ENCODE assay signal across 9 cellular contexts in genomic region chr16:66357523-66357928, GRCh38. TPM values are rescaled to one million over a fixed set of nuclear protein-coding genes. Genes with fewer than 3 reads are reported as not detected.
DNase-seq lines count a peak whose midpoint lies in the region; ATAC-seq and TF ChIP-seq lines count a peak whose summit lies in the region.
"Had no signal": no experiment of that assay in that cellular context is flagged by ENCODE, and none has a peak within 500 bp of the region (broad histone marks: within the 10 kb centered on the region; RNA-seq: fewer than 3 reads in every experiment).

No MANE protein-coding gene starts in this region.

- H3K4me1 ChIP-seq in BE2C = no peaks in the 10 kb centered on the region
- H3K4me1 ChIP-seq in heart right ventricle = peaks cover 7 to 61% (median 37%) of the 10 kb centered on the region in 9 donors
- no peaks in the 10 kb centered on the region for H3K4me1 ChIP-seq in sigmoid colon

- H3K27ac Mint-ChIP-seq in activated T-cell treated with anti-CD3 and anti-CD28 coated beads, Interleukin-2, amount 50 U/mL, for 72 hours = no peak overlapping the region

- intact Hi-C loops in heart right ventricle (cut with DNase I) = loop anchor here in 6 of 10 donors (2.0 to 5.0 kb wide), 2 partner anchors 125 kb away; no protein-coding TSS in a partner anchor
- intact Hi-C loops in sigmoid colon (cut with DNase I) = no loop called here

- peaks cover 10% of the 10 kb centered on the region for H3K27me3 ChIP-seq in BE2C
- H3K27me3 ChIP-seq in heart right ventricle = peaks cover 0 to 19% (median 0%) of the 10 kb centered on the region in 7 donors
- H3K27me3 ChIP-seq in sigmoid colon = no peaks in the 10 kb centered on the region

- H3K27ac ChIP-seq in heart right ventricle = peak overlapping the region in 5 of 10 donors; percentile 32 to 96 (median 40)
- H3K27ac ChIP-seq in sigmoid colon = no peak overlapping the region
- H3K27ac ChIP-seq: neutrophil had no signal

- 0 to 1% methylated on average over 5 of the region's 5 CpGs for WGBS in heart right ventricle, 2 donors
- WGBS in sigmoid colon, 2 donors = 1 to 4% methylated on average over 5 of the region's 5 CpGs

- H3K9me3 Mint-ChIP-seq in activated T-cell treated with anti-CD3 and anti-CD28 coated beads, Interleukin-2, amount 50 U/mL, for 72 hours = no peaks in the 10 kb centered on the region

- no peak for TF ChIP-seq EP300 in sigmoid colon (IDR thresholded peaks at IDR 0.05)

- DNase-seq in BE2C (peak; percentile 59), NCI-H2171 treated with DMSO at 0.1 percent for 48 hours (lab: John Stamatoyannopoulos, UW) (peak; percentile 69), heart right ventricle (peak in 1 of 2 donors; percentile 78), sigmoid colon (peak; percentile 75)
- peak; percentile 8 to 23 for DNase-seq in activated T-cell treated with anti-CD3 and anti-CD28 coated beads, Interleukin-2, amount 50 U/mL, for 72 hours

- H3K4me3 Mint-ChIP-seq in activated T-cell treated with anti-CD3 and anti-CD28 coated beads, Interleukin-2, amount 50 U/mL, for 72 hours = no peak overlapping the region

- H3K4me3 ChIP-seq in BE2C (ENCODE audit: low read depth, low read length) (no peak overlapping the region), heart right ventricle (no peak overlapping the region), sigmoid colon (no peak overlapping the region)

- TF ChIP-seq POLR2A in sigmoid colon (IDR thresholded peaks at IDR 0.05) = no peak

- H3K9me3 ChIP-seq in BE2C (no peaks in the 10 kb centered on the region), heart right ventricle (no peaks in the 10 kb centered on the region), sigmoid colon (no peaks in the 10 kb centered on the region)
- H3K9me3 ChIP-seq: neutrophil had no signal

- peaks cover 45% of the 10 kb centered on the region for H3K27me3 Mint-ChIP-seq in activated T-cell treated with anti-CD3 and anti-CD28 coated beads, Interleukin-2, amount 50 U/mL, for 72 hours (ENCODE audit: low read depth)

- no peaks in the 10 kb centered on the region for H3K36me3 ChIP-seq in BE2C
- no peaks in the 10 kb centered on the region for H3K36me3 ChIP-seq in heart right ventricle
- no peaks in the 10 kb centered on the region for H3K36me3 ChIP-seq in sigmoid colon
- H3K36me3 ChIP-seq: neutrophil had no signal

- H3K4me1 Mint-ChIP-seq in activated T-cell treated with anti-CD3 and anti-CD28 coated beads, Interleukin-2, amount 50 U/mL, for 72 hours (ENCODE audit: low read depth) = peaks cover 5% of the 10 kb centered on the region

- no peaks in the 10 kb centered on the region for H3K36me3 Mint-ChIP-seq in activated T-cell treated with anti-CD3 and anti-CD28 coated beads, Interleukin-2, amount 50 U/mL, for 72 hours (ENCODE audit: insufficient read depth in 2 of 2)

- TF ChIP-seq CTCF in BE2C (IDR thresholded peaks at IDR 0.05; ENCODE audit: low read depth, low read length) = peak; percentile 85
- peak; percentile 74 for TF ChIP-seq CTCF in GM12873 (IDR thresholded peaks at IDR 0.05; ENCODE audit: insufficient read depth, low read depth, low read length, missing control alignments)
- TF ChIP-seq CTCF in heart right ventricle (IDR thresholded peaks at IDR 0.05) = peak; percentile 62 to 87 (median 81)
- peak in 3 of 4 experiments; percentile 18 to 55 (median 25) for TF ChIP-seq CTCF in sigmoid colon (IDR thresholded peaks at IDR 0.05)

- ATAC-seq in activated T-cell treated with anti-CD3 and anti-CD28 coated beads, Interleukin-2, amount 50 U/mL, for 72 hours (replicated peaks in 1 of 2) = no peak
- ATAC-seq in heart right ventricle = peak in 6 of 8 donors; percentile 17 to 45 (median 32)
- ATAC-seq in GM18511 (IDR thresholded peaks at IDR 0.05; ENCODE audit: unreplicated experiment) = no peak
- ATAC-seq in HG02678 (IDR thresholded peaks at IDR 0.05; ENCODE audit: unreplicated experiment) = no peak

RNA-seq across cellular contexts. Expression of gene CDH5, which starts 9.0 kb away (rescaled TPM):
- 1.7 TPM for polyA plus RNA-seq in BE2C (2012; ENCODE audit: insufficient read depth, insufficient read length, low read depth)
- total RNA-seq in activated T-cell treated with anti-CD3 and anti-CD28 coated beads, Interleukin-2, amount 50 U/mL, for 72 hours = not detected
- total RNA-seq in heart right ventricle (10 to 100 TPM; 40.3 to 81.2 (median 55.9) TPM), sigmoid colon (10 to 100 TPM; 12.6 to 26.0 (median 14.3) TPM)
- polyA plus RNA-seq in heart right ventricle (10 to 100 TPM; 39.4 to 53.9 TPM), sigmoid colon (10 to 100 TPM in 1 of 3 donors, under 1 TPM in 2; 0.60 to 11.5 (median 0.69) TPM)

Comparison
In these comparisons a context has a peak if more than half of its experiments do, and no peak if none do; other contexts are left out.
1. CTCF ChIP-seq: peak in every context shown above with its lines; median percentile 85 in BE2C; 81 in heart right ventricle; 74 in GM12873; 25 in sigmoid colon.
2. ATAC-seq: peak in heart right ventricle (6 of 8); none in activated T-cell treated with anti-CD3 and anti-CD28 coated beads, Interleukin-2, amount 50 U/mL, for 72 hours (0 of 2), GM18511 (single experiment) and HG02678 (single experiment).
3. RNA of gene CDH5, which starts 9.0 kb away (total RNA-seq): 40.3 to 81.2 TPM in heart right ventricle and 12.6 to 26.0 TPM in sigmoid colon; not detected in activated T-cell treated with anti-CD3 and anti-CD28 coated beads, Interleukin-2, amount 50 U/mL, for 72 hours; every median in the first group is over 10 times any median in the second.